ENCODE assay signal across 1 cellular context in the genomic region with DNA sequence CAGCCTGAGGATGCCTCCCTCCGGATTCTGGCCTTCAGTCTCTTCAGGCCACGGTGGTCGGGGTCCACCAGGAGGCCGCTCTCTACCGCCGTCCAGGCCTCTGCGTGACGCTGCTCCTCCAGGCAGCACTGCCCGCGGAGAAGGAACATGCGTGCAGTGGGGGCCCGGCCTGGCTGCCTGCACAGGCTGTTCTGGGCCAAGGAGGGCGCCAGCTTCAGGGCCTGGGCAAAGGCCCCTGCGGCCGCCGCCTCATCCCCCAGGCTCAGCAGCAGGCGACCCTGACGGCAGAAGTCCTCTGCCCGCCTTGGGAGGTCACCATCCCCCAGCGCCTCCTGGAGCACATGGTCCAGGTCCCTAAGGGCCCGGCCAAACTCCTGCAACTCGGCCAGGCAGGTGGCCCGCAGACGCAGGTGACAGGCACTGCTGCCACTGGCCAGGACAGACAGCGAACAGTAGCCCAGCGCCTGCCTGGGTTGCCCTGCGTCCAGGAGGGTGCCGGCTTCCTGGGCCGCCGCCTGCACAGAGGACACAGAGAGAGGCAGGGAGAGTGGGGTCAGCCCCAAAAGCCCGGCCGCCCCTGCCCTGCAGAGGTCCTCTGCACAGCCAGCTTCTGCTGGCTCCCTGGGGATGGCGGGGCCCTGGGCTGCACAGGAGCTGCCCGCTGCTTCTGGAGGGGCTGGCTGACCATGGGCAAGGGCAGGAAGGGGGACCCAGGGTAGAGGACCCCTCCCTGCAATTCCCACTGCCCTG.
TF ChIP-seq lines count a peak whose summit lies in the region.

No MANE protein-coding gene starts in this region.

TF ChIP-seq in SK-N-SH, 30 proteins besides CTCF, POLR2A, EP300 and RAD21 (continued from another document):
- no peak for TF ChIP-seq RFX5 (IDR thresholded peaks at IDR 0.05; ENCODE audit: low read length)
- no peak for TF ChIP-seq GATA2 (CRISPR knock-in tag; IDR thresholded peaks at IDR 0.05)
- TF ChIP-seq, protein P1, sequence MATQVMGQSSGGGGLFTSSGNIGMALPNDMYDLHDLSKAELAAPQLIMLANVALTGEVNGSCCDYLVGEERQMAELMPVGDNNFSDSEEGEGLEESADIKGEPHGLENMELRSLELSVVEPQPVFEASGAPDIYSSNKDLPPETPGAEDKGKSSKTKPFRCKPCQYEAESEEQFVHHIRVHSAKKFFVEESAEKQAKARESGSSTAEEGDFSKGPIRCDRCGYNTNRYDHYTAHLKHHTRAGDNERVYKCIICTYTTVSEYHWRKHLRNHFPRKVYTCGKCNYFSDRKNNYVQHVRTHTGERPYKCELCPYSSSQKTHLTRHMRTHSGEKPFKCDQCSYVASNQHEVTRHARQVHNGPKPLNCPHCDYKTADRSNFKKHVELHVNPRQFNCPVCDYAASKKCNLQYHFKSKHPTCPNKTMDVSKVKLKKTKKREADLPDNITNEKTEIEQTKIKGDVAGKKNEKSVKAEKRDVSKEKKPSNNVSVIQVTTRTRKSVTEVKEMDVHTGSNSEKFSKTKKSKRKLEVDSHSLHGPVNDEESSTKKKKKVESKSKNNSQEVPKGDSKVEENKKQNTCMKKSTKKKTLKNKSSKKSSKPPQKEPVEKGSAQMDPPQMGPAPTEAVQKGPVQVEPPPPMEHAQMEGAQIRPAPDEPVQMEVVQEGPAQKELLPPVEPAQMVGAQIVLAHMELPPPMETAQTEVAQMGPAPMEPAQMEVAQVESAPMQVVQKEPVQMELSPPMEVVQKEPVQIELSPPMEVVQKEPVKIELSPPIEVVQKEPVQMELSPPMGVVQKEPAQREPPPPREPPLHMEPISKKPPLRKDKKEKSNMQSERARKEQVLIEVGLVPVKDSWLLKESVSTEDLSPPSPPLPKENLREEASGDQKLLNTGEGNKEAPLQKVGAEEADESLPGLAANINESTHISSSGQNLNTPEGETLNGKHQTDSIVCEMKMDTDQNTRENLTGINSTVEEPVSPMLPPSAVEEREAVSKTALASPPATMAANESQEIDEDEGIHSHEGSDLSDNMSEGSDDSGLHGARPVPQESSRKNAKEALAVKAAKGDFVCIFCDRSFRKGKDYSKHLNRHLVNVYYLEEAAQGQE (IDR thresholded peaks at IDR 0.05; ENCODE audit: low read depth, low read length), result no peak
- TF ChIP-seq, protein P2, sequence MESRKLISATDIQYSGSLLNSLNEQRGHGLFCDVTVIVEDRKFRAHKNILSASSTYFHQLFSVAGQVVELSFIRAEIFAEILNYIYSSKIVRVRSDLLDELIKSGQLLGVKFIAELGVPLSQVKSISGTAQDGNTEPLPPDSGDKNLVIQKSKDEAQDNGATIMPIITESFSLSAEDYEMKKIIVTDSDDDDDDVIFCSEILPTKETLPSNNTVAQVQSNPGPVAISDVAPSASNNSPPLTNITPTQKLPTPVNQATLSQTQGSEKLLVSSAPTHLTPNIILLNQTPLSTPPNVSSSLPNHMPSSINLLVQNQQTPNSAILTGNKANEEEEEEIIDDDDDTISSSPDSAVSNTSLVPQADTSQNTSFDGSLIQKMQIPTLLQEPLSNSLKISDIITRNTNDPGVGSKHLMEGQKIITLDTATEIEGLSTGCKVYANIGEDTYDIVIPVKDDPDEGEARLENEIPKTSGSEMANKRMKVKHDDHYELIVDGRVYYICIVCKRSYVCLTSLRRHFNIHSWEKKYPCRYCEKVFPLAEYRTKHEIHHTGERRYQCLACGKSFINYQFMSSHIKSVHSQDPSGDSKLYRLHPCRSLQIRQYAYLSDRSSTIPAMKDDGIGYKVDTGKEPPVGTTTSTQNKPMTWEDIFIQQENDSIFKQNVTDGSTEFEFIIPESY (IDR thresholded peaks at IDR 0.05; ENCODE audit: borderline replicate concordance, low read depth), result no peak
- TF ChIP-seq NFIC (IDR thresholded peaks at IDR 0.05; ENCODE audit: borderline replicate concordance), result no peak
- no peak for TF ChIP-seq JUND (IDR thresholded peaks at IDR 0.05)
- TF ChIP-seq YY1 (IDR thresholded peaks at IDR 0.05; ENCODE audit: low read depth), result no peak
- TF ChIP-seq, protein P3, sequence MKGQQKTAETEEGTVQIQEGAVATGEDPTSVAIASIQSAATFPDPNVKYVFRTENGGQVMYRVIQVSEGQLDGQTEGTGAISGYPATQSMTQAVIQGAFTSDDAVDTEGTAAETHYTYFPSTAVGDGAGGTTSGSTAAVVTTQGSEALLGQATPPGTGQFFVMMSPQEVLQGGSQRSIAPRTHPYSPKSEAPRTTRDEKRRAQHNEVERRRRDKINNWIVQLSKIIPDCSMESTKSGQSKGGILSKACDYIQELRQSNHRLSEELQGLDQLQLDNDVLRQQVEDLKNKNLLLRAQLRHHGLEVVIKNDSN (IDR thresholded peaks at IDR 0.05; ENCODE audit: borderline replicate concordance, low read depth), result no peak
- no peak for TF ChIP-seq SIN3A (IDR thresholded peaks at IDR 0.05; ENCODE audit: borderline replicate concordance, low read depth, low read length)
- no peak for TF ChIP-seq RCOR1 (IDR thresholded peaks at IDR 0.05; ENCODE audit: low read length)
